In genomic region chr10:93189959-93190358, GRCh38 we compare ENCODE assay signal across 23 cellular contexts.
DNase-seq lines count a peak whose midpoint lies in the region; ATAC-seq and TF ChIP-seq lines count a peak whose summit lies in the region.
"Had no signal": no experiment of that assay in that cellular context is flagged by ENCODE, and none has a peak within 500 bp of the region (broad histone marks: within the 10 kb centered on the region; RNA-seq: fewer than 3 reads in every experiment).

No MANE protein-coding gene starts in this region.

- peak overlapping the region; percentile 58 for H3K4me2 ChIP-seq in PC-9
- no peak overlapping the region for H3K4me2 ChIP-seq in neural progenitor cell
- H3K4me2 ChIP-seq: BLaER1 had no signal

- no peaks in the 10 kb centered on the region for H3K27me3 Mint-ChIP-seq in mesothelial cell of epicardium (ENCODE audit: low read depth)
- peaks cover 3% of the 10 kb centered on the region for H3K27me3 Mint-ChIP-seq in neural progenitor cell (ENCODE audit: insufficient read depth, low read depth)

- TF ChIP-seq POLR2A in thyroid gland (IDR thresholded peaks at IDR 0.05), result no peak

- H3K27me3 ChIP-seq in PC-9 (ENCODE audit: insufficient read depth, low read depth) (no peaks in the 10 kb centered on the region), thyroid gland (no peaks in the 10 kb centered on the region), neural progenitor cell (no peaks in the 10 kb centered on the region)
- H3K27me3 ChIP-seq: BLaER1 had no signal

- POLR2A ChIA-PET in PC-9 (lab: Charles Lee; ENCODE audit: unreplicated experiment), result no interaction called here

- no peak for ATAC-seq in HG02759 (IDR thresholded peaks at IDR 0.05; ENCODE audit: unreplicated experiment)
- ATAC-seq: CD8-positive, alpha-beta T cell had no signal

- 39 to 42% methylated on average over 3 of the region's 3 CpGs for WGBS in thyroid gland, 2 donors

- H3K9me3 ChIP-seq in PC-9 (ENCODE audit: insufficient read depth, low read depth) (no peaks in the 10 kb centered on the region), thyroid gland (no peaks in the 10 kb centered on the region), neural progenitor cell (ENCODE audit: low read depth) (no peaks in the 10 kb centered on the region)

- peak; percentile 34 for DNase-seq in DMS53 (lab: John Stamatoyannopoulos, UW)
- DNase-seq in DMS53 treated with DMSO at 0.1 percent for 48 hours (lab: John Stamatoyannopoulos, UW; ENCODE audit: unreplicated experiment), result no peak
- DNase-seq in PC-9, result peak; percentile 56 to 79
- DNase-seq in mesothelial cell of epicardium (ENCODE audit: low spot score in 2 of 2, unreplicated experiment in 2 of 2), result no peak
- DNase-seq in thyroid gland, result peak; percentile 55 to 74
- no peak for DNase-seq in DMS153 treated with DMSO at 0.1 percent for 48 hours (lab: John Stamatoyannopoulos, UW; ENCODE audit: unreplicated experiment)
- DNase-seq in neural progenitor cell (ENCODE audit: low spot score), result no peak
- DNase-seq: ACHN; CD8-positive, alpha-beta T cell; DMS79; H9; HFFc6; NCI-H1105 treated with DMSO at 0.1 percent for 48 hours; NCI-H2029 treated with DMSO at 0.1 percent for 48 hours; NCI-H226; NCI-H510A treated with DMSO at 0.1 percent for 48 hours; NCI-H774; OCI-M1; Right ventricle myocardium superior had no signal

- H3K27ac Mint-ChIP-seq in mesothelial cell of epicardium, result peak overlapping the region; percentile 63
- no peak overlapping the region for H3K27ac Mint-ChIP-seq in neural progenitor cell
- H3K27ac Mint-ChIP-seq: CD8-positive, alpha-beta T cell; H9; HFFc6 had no signal

- no peaks in the 10 kb centered on the region for H3K9me2 ChIP-seq in PC-9 (ENCODE audit: insufficient read depth)

- no peak overlapping the region for H3K4me3 Mint-ChIP-seq in mesothelial cell of epicardium
- no peak overlapping the region for H3K4me3 Mint-ChIP-seq in neural progenitor cell
- H3K4me3 Mint-ChIP-seq: CD8-positive, alpha-beta T cell; H9; HFFc6 had no signal

- H3F3A ChIP-seq in PC-9 (ENCODE audit: insufficient read depth, low read depth) (peaks cover 11% of the 10 kb centered on the region; the same call in 1 of the 2 replicates), neural progenitor cell (ENCODE audit: low read depth) (no peaks in the 10 kb centered on the region)

- H3K27ac ChIP-seq in PC-9, result peak overlapping the region; percentile 58
- H3K27ac ChIP-seq in thyroid gland, result peak overlapping the region in 2 of 3 donors; percentile 32 to 44
- no peak overlapping the region for H3K27ac ChIP-seq in neural progenitor cell
- H3K27ac ChIP-seq: 22Rv1, BLaER1, HL-60 had no signal

- no peaks in the 10 kb centered on the region for H3K36me3 ChIP-seq in PC-9 (ENCODE audit: low read depth)
- no peaks in the 10 kb centered on the region for H3K36me3 ChIP-seq in thyroid gland
- H3K36me3 ChIP-seq in neural progenitor cell, result no peaks in the 10 kb centered on the region
- H3K36me3 ChIP-seq: BLaER1 had no signal

- H4K20me1 ChIP-seq in PC-9 (ENCODE audit: insufficient read depth) (no peaks in the 10 kb centered on the region), neural progenitor cell (ENCODE audit: low read depth) (no peaks in the 10 kb centered on the region)
- H4K20me1 ChIP-seq: BLaER1 had no signal

- H3K9me3 Mint-ChIP-seq in mesothelial cell of epicardium (peaks cover 4% of the 10 kb centered on the region), neural progenitor cell (no peaks in the 10 kb centered on the region)
- H3K9me3 Mint-ChIP-seq: CD8-positive, alpha-beta T cell; H9; HFFc6 had no signal

- CTCF ChIA-PET in PC-9 (lab: Charles Lee), result interaction anchor here (0.6 to 1.5 kb wide), 2 partner anchors 74 to 673 kb away, joined by 3 to 6 read pairs; no protein-coding TSS in a partner anchor

- no peak overlapping the region for H3K9ac ChIP-seq in neural progenitor cell
- H3K9ac ChIP-seq: BLaER1 had no signal

- peaks cover 30% of the 10 kb centered on the region for H3K4me1 ChIP-seq in PC-9 (replicated peaks; ENCODE audit: insufficient read depth)
- peaks cover 4 to 10% of the 10 kb centered on the region in 2 donors for H3K4me1 ChIP-seq in thyroid gland
- no peaks in the 10 kb centered on the region for H3K4me1 ChIP-seq in neural progenitor cell

- H3K79me2 ChIP-seq in PC-9 (ENCODE audit: low read depth) (no peaks in the 10 kb centered on the region), neural progenitor cell (ENCODE audit: low read depth) (no peaks in the 10 kb centered on the region)

- intact Hi-C loops in PC-9 (cut with micrococcal nuclease; ENCODE audit: unreplicated experiment), result no loop called here
- intact Hi-C loops in thyroid gland (cut with DNase I), result no loop called here

- H3K4me3 ChIP-seq in PC-9 (no peak overlapping the region), thyroid gland (replicated peaks in 1 of 3) (no peak overlapping the region), neural progenitor cell (no peak overlapping the region)
- H3K4me3 ChIP-seq: BLaER1 had no signal

- no peak for TF ChIP-seq CTCF in PC-9 (conservative IDR thresholded peaks at IDR 0.05)
- TF ChIP-seq CTCF in mesothelial cell of epicardium (IDR thresholded peaks at IDR 0.05; ENCODE audit: unreplicated experiment), result no peak
- no peak for TF ChIP-seq CTCF in thyroid gland (IDR thresholded peaks at IDR 0.05)
- TF ChIP-seq CTCF in neural progenitor cell (IDR thresholded peaks at IDR 0.05), result no peak

- H2AFZ ChIP-seq in PC-9 (no peak overlapping the region), neural progenitor cell (replicated peaks) (no peak overlapping the region)

- BruUV-seq in PC-9 (replicated peaks; lab: Mats Ljungman, UMichigan), result no TSS peak

- H3K36me3 Mint-ChIP-seq in mesothelial cell of epicardium (no peaks in the 10 kb centered on the region), neural progenitor cell (no peaks in the 10 kb centered on the region)
- H3K36me3 Mint-ChIP-seq: CD8-positive, alpha-beta T cell had no signal

- H3K4me1 Mint-ChIP-seq in mesothelial cell of epicardium (peaks cover 44% of the 10 kb centered on the region), neural progenitor cell (no peaks in the 10 kb centered on the region)

Comparison
In these comparisons a context has a peak if more than half of its experiments do, and no peak if none do; other contexts are left out.
1. DNase-seq: peak in DMS53 (single experiment), PC-9 (2 of 2) and thyroid gland (2 of 2); none in DMS53 treated with DMSO at 0.1 percent for 48 hours (single experiment), mesothelial cell of epicardium (0 of 2), DMS153 treated with DMSO at 0.1 percent for 48 hours (single experiment) and neural progenitor cell (single experiment).